In genomic region chr2:218991674-218992168, GRCh38 we compare ENCODE assay signal across 15 cellular contexts. TPM values are rescaled to one million over a fixed set of nuclear protein-coding genes. Genes with fewer than 3 reads are reported as not detected.
DNase-seq lines count a peak whose midpoint lies in the region; ATAC-seq and TF ChIP-seq lines count a peak whose summit lies in the region.
"Had no signal": no experiment of that assay in that cellular context is flagged by ENCODE, and none has a peak within 500 bp of the region (broad histone marks: within the 10 kb centered on the region; RNA-seq: fewer than 3 reads in every experiment).

No MANE protein-coding gene starts in this region.

- H3K36me3 ChIP-seq in uterus = no peaks in the 10 kb centered on the region
- H3K36me3 ChIP-seq: neutrophil, tibial artery had no signal

- ATAC-seq in activated CD4-positive, CD25-positive, alpha-beta regulatory T cell treated with anti-CD3 and anti-CD28 coated beads, Interleukin-2, amount 50 U/mL, for 24 hours = no peak
- no peak for ATAC-seq in GM21825 (IDR thresholded peaks at IDR 0.05; ENCODE audit: unreplicated experiment)
- ATAC-seq: T-helper 17 cell had no signal

- peaks cover 0 to 15% of the 10 kb centered on the region in 2 donors for H3K4me1 ChIP-seq in uterus

- peak; percentile 9 for DNase-seq in GM04504 (ENCODE audit: low read depth)
- DNase-seq in epithelial cell of esophagus (ENCODE audit: low read depth) = peak; percentile 56
- peak; percentile 76 for DNase-seq in posterior vena cava (ENCODE audit: low spot score)
- no peak for DNase-seq in uterus
- DNase-seq in iPS-NIHi7 (ENCODE audit: extremely low spot score) = no peak
- DNase-seq: kidney glomerular epithelial cell; NCI-H2081; stimulated activated CD4-positive, alpha-beta T cell treated with anti-CD3 and anti-CD28 coated beads, Interleukin-12 subunit alpha, Interleukin-12 subunit beta, amount 100 ng/mL, for 4 hours; T-helper 17 cell; tibial artery had no signal

- no peak overlapping the region for H3K27ac ChIP-seq in uterus
- H3K27ac ChIP-seq: KMS-11, neutrophil, tibial artery had no signal

- intact Hi-C loops in posterior vena cava (cut with DNase I) = no loop called here
- intact Hi-C loops in uterus (cut with DNase I; ENCODE audit: low total_unique reads) = no loop called here

- TF ChIP-seq CTCF in epithelial cell of esophagus (IDR thresholded peaks at IDR 0.05; ENCODE audit: insufficient read depth, low read depth, low read length, missing control alignments) (no peak), uterus (IDR thresholded peaks at IDR 0.05) (no peak)

- H3K4me3 ChIP-seq in epithelial cell of esophagus (ENCODE audit: low read length) (no peak overlapping the region), uterus (no peak overlapping the region)
- H3K4me3 ChIP-seq: tibial artery had no signal

- peaks cover 14 to 74% of the 10 kb centered on the region in 2 donors for H3K27me3 ChIP-seq in uterus

- TF ChIP-seq POLR2A in uterus (IDR thresholded peaks at IDR 0.05) = no peak

- no peaks in the 10 kb centered on the region for H3K9me3 ChIP-seq in uterus
- H3K9me3 ChIP-seq: neutrophil, tibial artery had no signal

TF ChIP-seq in PFSK-1, 5 proteins besides CTCF, POLR2A, EP300 and RAD21:
- TF ChIP-seq FOXP2 (optimal IDR thresholded peaks at IDR 0.05; ENCODE audit: borderline replicate concordance, extremely low read depth, extremely low read length, insufficient read depth) = no peak
- no peak for TF ChIP-seq POLR2AphosphoS5 (IDR thresholded peaks at IDR 0.05; ENCODE audit: low read depth, low read length)
- TF ChIP-seq REST (IDR thresholded peaks at IDR 0.05; ENCODE audit: insufficient read depth in 1 of 2, low read depth in 2 of 2, low read length in 2 of 2) = peak; percentile 82 to 90

RNA-seq across cellular contexts. Expression of gene CRYBA2, which starts 1.5 kb away (rescaled TPM):
- not detected for polyA plus RNA-seq in PFSK-1 (2012; ENCODE audit: insufficient read length, low read depth)
- total RNA-seq in posterior vena cava (not detected), uterus (not detected)
- total RNA-seq: T-helper 17 cell had no signal

RNA-seq across cellular contexts. Expression of gene FEV, which starts 6.7 kb away (rescaled TPM):
- not detected for polyA plus RNA-seq in PFSK-1 (2012; ENCODE audit: insufficient read length, low read depth)
- total RNA-seq in posterior vena cava (not detected), uterus (not detected)
- total RNA-seq: T-helper 17 cell had no signal

RNA-seq across cellular contexts. Expression of gene CDK5R2, which starts 32.3 kb away (rescaled TPM):
- 2.5 TPM for polyA plus RNA-seq in PFSK-1 (2012; ENCODE audit: insufficient read length, low read depth)
- total RNA-seq in posterior vena cava (not detected), uterus (not detected)
- total RNA-seq: T-helper 17 cell had no signal

RNA-seq across cellular contexts. Expression of gene CFAP65, which starts 49.6 kb away (rescaled TPM):
- not detected for polyA plus RNA-seq in PFSK-1 (2012; ENCODE audit: insufficient read length, low read depth)
- not detected for total RNA-seq in posterior vena cava
- total RNA-seq in uterus = 1 to 10 TPM in 3 of 4 donors, under 1 TPM in 1; 0.21 to 3.5 (median 1.9) TPM
- total RNA-seq: T-helper 17 cell had no signal

Comparison
In these comparisons a context has a peak if more than half of its experiments do, and no peak if none do; other contexts are left out.
1. DNase-seq: peak in GM04504 (single experiment), epithelial cell of esophagus (single experiment) and posterior vena cava (single experiment); none in uterus (0 of 2) and iPS-NIHi7 (single experiment).